In genomic region chr5:58460727-58461286, GRCh38 we compare ENCODE assay signal across 1 cellular context.
TF ChIP-seq lines count a peak whose summit lies in the region.

No MANE protein-coding gene starts in this region.

TF ChIP-seq in HepG2, 621 proteins besides CTCF, POLR2A, EP300 and RAD21 (continued from another document):
- TF ChIP-seq ZNF644 (CRISPR knock-in tag; IDR thresholded peaks at IDR 0.05; ENCODE audit: low read depth): no peak
- 0 out of 2 replicates have a peak, but pooled peaks have one; percentile 52 for TF ChIP-seq ZNF670 (CRISPR knock-in tag; IDR thresholded peaks at IDR 0.05; ENCODE audit: borderline replicate concordance)
- TF ChIP-seq ELF3 (CRISPR knock-in tag; IDR thresholded peaks at IDR 0.05): 0 out of 2 replicates have a peak, but pooled peaks have one; percentile 35
- TF ChIP-seq RARA (CRISPR knock-in tag; IDR thresholded peaks at IDR 0.05): peak; percentile 46; the same call in 1 of the 2 replicates
- TF ChIP-seq ZNF121 (CRISPR knock-in tag; IDR thresholded peaks at IDR 0.05): peak; percentile 28
- TF ChIP-seq NCOA2 (CRISPR knock-in tag; IDR thresholded peaks at IDR 0.05): no peak
- no peak; the same call in 1 of the 2 replicates for TF ChIP-seq HOXA5 (CRISPR knock-in tag; IDR thresholded peaks at IDR 0.05)
- TF ChIP-seq ZNF660 (CRISPR knock-in tag; IDR thresholded peaks at IDR 0.05; ENCODE audit: borderline replicate concordance, low read depth): no peak
- TF ChIP-seq IRF9 (CRISPR knock-in tag; IDR thresholded peaks at IDR 0.05; ENCODE audit: borderline replicate concordance): 0 out of 2 replicates have a peak, but pooled peaks have one; percentile 7
- TF ChIP-seq ZNF589 (CRISPR knock-in tag; conservative IDR thresholded peaks at IDR 0.05): no peak
- TF ChIP-seq ZNF558 (CRISPR knock-in tag; IDR thresholded peaks at IDR 0.05; ENCODE audit: borderline replicate concordance): 0 out of 2 replicates have a peak, but pooled peaks have one; percentile 16
- peak; percentile 66; the same call in 1 of the 2 replicates for TF ChIP-seq GATAD2A (CRISPR knock-in tag; IDR thresholded peaks at IDR 0.05)
- no peak for TF ChIP-seq ZNF607 (CRISPR knock-in tag; IDR thresholded peaks at IDR 0.05; ENCODE audit: borderline replicate concordance)
- 0 out of 2 replicates have a peak, but pooled peaks have one; percentile 24 for TF ChIP-seq KMT2B (CRISPR knock-in tag; IDR thresholded peaks at IDR 0.05)
- TF ChIP-seq ZFP82 (CRISPR knock-in tag; IDR thresholded peaks at IDR 0.05; ENCODE audit: borderline replicate concordance): no peak
- TF ChIP-seq FOXC1 (CRISPR knock-in tag; IDR thresholded peaks at IDR 0.05; ENCODE audit: borderline replicate concordance): 0 out of 2 replicates have a peak, but pooled peaks have one; percentile 38
- TF ChIP-seq ZNF362 (CRISPR knock-in tag; IDR thresholded peaks at IDR 0.05; ENCODE audit: borderline replicate concordance): 0 out of 2 replicates have a peak, but pooled peaks have one; percentile 17
- no peak for TF ChIP-seq PAX8 (CRISPR knock-in tag; IDR thresholded peaks at IDR 0.05; ENCODE audit: borderline replicate concordance)
- TF ChIP-seq HOXA9 (CRISPR knock-in tag; IDR thresholded peaks at IDR 0.05; ENCODE audit: borderline replicate concordance): no peak
- no peak for TF ChIP-seq ZSCAN31 (CRISPR knock-in tag; IDR thresholded peaks at IDR 0.05; ENCODE audit: low read depth)
- TF ChIP-seq NRL (CRISPR knock-in tag; IDR thresholded peaks at IDR 0.05; ENCODE audit: borderline replicate concordance): 0 out of 2 replicates have a peak, but pooled peaks have one; percentile 9
- peak; percentile 28; the same call in 1 of the 2 replicates for TF ChIP-seq FOXA3 (CRISPR knock-in tag; IDR thresholded peaks at IDR 0.05)
- TF ChIP-seq BORCS8-MEF2B (CRISPR knock-in tag; IDR thresholded peaks at IDR 0.05): 0 out of 2 replicates have a peak, but pooled peaks have one; percentile 52
- no peak for TF ChIP-seq ZSCAN29 (CRISPR knock-in tag; conservative IDR thresholded peaks at IDR 0.05)
- TF ChIP-seq ARNT2 (CRISPR knock-in tag; IDR thresholded peaks at IDR 0.05; ENCODE audit: low read depth): no peak
- no peak for TF ChIP-seq ZNF883 (CRISPR knock-in tag; IDR thresholded peaks at IDR 0.05; ENCODE audit: not compliant biosample characterization)
- TF ChIP-seq MXI1 (IDR thresholded peaks at IDR 0.05; ENCODE audit: borderline replicate concordance, low read depth, low read length): peak; percentile 5; the same call in 1 of the 3 replicates
- 0 out of 2 replicates have a peak, but pooled peaks have one; percentile 45 for TF ChIP-seq ZNF547 (CRISPR knock-in tag; IDR thresholded peaks at IDR 0.05)
- TF ChIP-seq ZNF367 (CRISPR knock-in tag; IDR thresholded peaks at IDR 0.05; ENCODE audit: borderline replicate concordance): 0 out of 2 replicates have a peak, but pooled peaks have one; percentile 14
- TF ChIP-seq ZNF383 (CRISPR knock-in tag; IDR thresholded peaks at IDR 0.05; ENCODE audit: borderline replicate concordance): no peak
- TF ChIP-seq MXD1 (CRISPR knock-in tag; IDR thresholded peaks at IDR 0.05): no peak
- no peak for TF ChIP-seq MED8 (CRISPR knock-in tag; IDR thresholded peaks at IDR 0.05; ENCODE audit: insufficient replicate concordance)
- TF ChIP-seq NR1H2 (CRISPR knock-in tag; IDR thresholded peaks at IDR 0.05; ENCODE audit: borderline replicate concordance, low read depth): no peak
- no peak for TF ChIP-seq PREB (CRISPR knock-in tag; IDR thresholded peaks at IDR 0.05)
- peak; percentile 2; the same call in 1 of the 2 replicates for TF ChIP-seq ZGPAT (CRISPR knock-in tag; IDR thresholded peaks at IDR 0.05)
- peak; percentile 21; the same call in 1 of the 2 replicates for TF ChIP-seq HDAC2 (CRISPR knock-in tag; IDR thresholded peaks at IDR 0.05)
- peak; percentile 45; the same call in 1 of the 2 replicates for TF ChIP-seq HMGXB3 (CRISPR knock-in tag; IDR thresholded peaks at IDR 0.05; ENCODE audit: borderline replicate concordance)
- no peak for TF ChIP-seq ERF (CRISPR knock-in tag; IDR thresholded peaks at IDR 0.05)
- no peak for TF ChIP-seq KLF9 (CRISPR knock-in tag; IDR thresholded peaks at IDR 0.05; ENCODE audit: low read depth)
- TF ChIP-seq ZNF556 (CRISPR knock-in tag; IDR thresholded peaks at IDR 0.05; ENCODE audit: borderline replicate concordance): 0 out of 2 replicates have a peak, but pooled peaks have one; percentile 22
- peak; percentile 27; the same call in 1 of the 2 replicates for TF ChIP-seq ZBTB38 (CRISPR knock-in tag; IDR thresholded peaks at IDR 0.05)
- TF ChIP-seq ZNF709 (CRISPR knock-in tag; IDR thresholded peaks at IDR 0.05): no peak; the same call in 1 of the 2 replicates
- peak; percentile 83 for TF ChIP-seq TEAD3 (CRISPR knock-in tag; optimal IDR thresholded peaks at IDR 0.05; ENCODE audit: borderline replicate concordance)
- peak; percentile 43; the same call in 1 of the 2 replicates for TF ChIP-seq ZMYM2 (CRISPR knock-in tag; IDR thresholded peaks at IDR 0.05)
- no peak for TF ChIP-seq ZFP90 (CRISPR knock-in tag; IDR thresholded peaks at IDR 0.05; ENCODE audit: borderline replicate concordance)
- 0 out of 2 replicates have a peak, but pooled peaks have one; percentile 9 for TF ChIP-seq SMYD3 (CRISPR knock-in tag; IDR thresholded peaks at IDR 0.05)
- peak; percentile 19; the same call in 1 of the 2 replicates for TF ChIP-seq THRA (CRISPR knock-in tag; IDR thresholded peaks at IDR 0.05; ENCODE audit: borderline replicate concordance)
- no peak for TF ChIP-seq ZNF296 (CRISPR knock-in tag; conservative IDR thresholded peaks at IDR 0.05)
- no peak for TF ChIP-seq ZNF124 (CRISPR knock-in tag; IDR thresholded peaks at IDR 0.05)
TF ChIP-seq in HepG2: peak in this region for 58.
